ENCODE assay signal across 20 cellular contexts in the genomic region with DNA sequence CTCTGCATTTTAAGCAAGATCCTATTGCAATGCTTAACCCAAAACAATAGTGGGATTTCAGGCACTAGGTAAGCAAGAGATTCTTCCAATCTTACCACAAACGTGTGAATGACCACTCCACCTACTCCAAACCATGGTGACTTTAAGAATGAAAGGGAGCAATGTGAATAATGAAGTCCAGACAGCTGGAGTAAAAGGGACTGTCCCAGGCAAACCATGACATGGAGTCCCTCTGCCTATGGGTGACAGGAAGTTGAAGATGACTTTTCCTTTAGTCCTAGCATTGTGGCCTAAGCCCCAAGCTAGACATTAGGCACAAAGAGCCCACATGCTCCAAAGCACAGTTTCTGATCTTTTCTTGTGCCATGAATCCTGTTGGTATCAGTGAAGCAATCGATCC.
A peak's percentile ranks its signal among the peaks of the same experiment; 100 is the strongest.
DNase-seq lines count a peak whose midpoint lies in the region; ATAC-seq and TF ChIP-seq lines count a peak whose summit lies in the region.
"Had no signal": no experiment of that assay in that cellular context is flagged by ENCODE, and none has a peak within 500 bp of the region (broad histone marks: within the 10 kb centered on the region; RNA-seq: fewer than 3 reads in every experiment).

No MANE protein-coding gene starts in this region.

- H3K27ac Mint-ChIP-seq in stimulated activated naive CD8-positive, alpha-beta T cell treated with anti-CD3 and anti-CD28 coated beads, Interleukin-15, amount 100 ng/mL, for 72 hours: no peak overlapping the region
- no peak overlapping the region for H3K27ac Mint-ChIP-seq in activated T-helper 17 cell treated with anti-CD3 and anti-CD28 coated beads, Interleukin-2, amount 50 U/mL, for 72 hours
- no peak overlapping the region for H3K27ac Mint-ChIP-seq in type B pancreatic cell
- H3K27ac Mint-ChIP-seq: CD14-positive monocyte; CD4-positive, alpha-beta memory T cell; CD4-positive, CD25-positive, alpha-beta regulatory T cell; CD8-positive, alpha-beta memory T cell had no signal

- no peak overlapping the region for H3K4me3 Mint-ChIP-seq in stimulated activated naive CD8-positive, alpha-beta T cell treated with anti-CD3 and anti-CD28 coated beads, Interleukin-15, amount 100 ng/mL, for 72 hours
- no peak overlapping the region for H3K4me3 Mint-ChIP-seq in activated T-helper 17 cell treated with anti-CD3 and anti-CD28 coated beads, Interleukin-2, amount 50 U/mL, for 72 hours
- H3K4me3 Mint-ChIP-seq in type B pancreatic cell: peak overlapping the region; percentile 15
- H3K4me3 Mint-ChIP-seq: CD14-positive monocyte; CD4-positive, alpha-beta memory T cell; CD4-positive, CD25-positive, alpha-beta regulatory T cell; CD8-positive, alpha-beta memory T cell had no signal

- H3K27me3 Mint-ChIP-seq in stimulated activated naive CD8-positive, alpha-beta T cell treated with anti-CD3 and anti-CD28 coated beads, Interleukin-15, amount 100 ng/mL, for 72 hours: no peaks in the 10 kb centered on the region
- no peaks in the 10 kb centered on the region for H3K27me3 Mint-ChIP-seq in activated T-helper 17 cell treated with anti-CD3 and anti-CD28 coated beads, Interleukin-2, amount 50 U/mL, for 72 hours
- H3K27me3 Mint-ChIP-seq in type B pancreatic cell: peaks cover 12% of the 10 kb centered on the region
- H3K27me3 Mint-ChIP-seq: CD4-positive, alpha-beta memory T cell; CD4-positive, CD25-positive, alpha-beta regulatory T cell had no signal

- TF ChIP-seq CTCF in type B pancreatic cell (conservative IDR thresholded peaks at IDR 0.05): no peak

- no peak for DNase-seq in stimulated activated naive CD8-positive, alpha-beta T cell treated with anti-CD3 and anti-CD28 coated beads, Interleukin-15, Interleukin-2, amounts not matched to agents 100 U/mL and 50 U/mL, for 24 hours
- DNase-seq in stimulated activated naive CD8-positive, alpha-beta T cell treated with anti-CD3 and anti-CD28 coated beads, Interleukin-15, amount 100 ng/mL, for 72 hours: no peak
- DNase-seq in type B pancreatic cell (ENCODE audit: extremely low spot score, unreplicated experiment) (no peak), NCI-H146 treated with DMSO at 0.1 percent for 48 hours (lab: John Stamatoyannopoulos, UW; ENCODE audit: unreplicated experiment) (no peak)
- no peak for DNase-seq in stimulated activated naive CD4-positive, alpha-beta T cell treated with Interleukin-2 at 50 U/mL for 16 hours (lab: John Stamatoyannopoulos, UW)
- DNase-seq: 8988T; ACHN; BE2C; C1 segment of cervical spinal cord; CD4-positive, alpha-beta memory T cell; CD4-positive, CD25-positive, alpha-beta regulatory T cell; CD8-positive, alpha-beta memory T cell; COR-L47; DMS 273 treated with DMSO at 0.1 percent for 48 hours; DMS153; DMS53; DMS79; GF-D8 had no signal

- H3K4me1 Mint-ChIP-seq in stimulated activated naive CD8-positive, alpha-beta T cell treated with anti-CD3 and anti-CD28 coated beads, Interleukin-15, amount 100 ng/mL, for 72 hours: peaks cover 8% of the 10 kb centered on the region
- H3K4me1 Mint-ChIP-seq in activated T-helper 17 cell treated with anti-CD3 and anti-CD28 coated beads, Interleukin-2, amount 50 U/mL, for 72 hours: no peaks in the 10 kb centered on the region
- peaks cover 17% of the 10 kb centered on the region for H3K4me1 Mint-ChIP-seq in type B pancreatic cell (ENCODE audit: unreplicated experiment)
- H3K4me1 Mint-ChIP-seq: CD14-positive monocyte; CD4-positive, alpha-beta memory T cell; CD4-positive, CD25-positive, alpha-beta regulatory T cell; CD8-positive, alpha-beta memory T cell had no signal

- no peaks in the 10 kb centered on the region for H3K36me3 Mint-ChIP-seq in activated T-helper 17 cell treated with anti-CD3 and anti-CD28 coated beads, Interleukin-2, amount 50 U/mL, for 72 hours (ENCODE audit: low read depth)
- H3K36me3 Mint-ChIP-seq in type B pancreatic cell: no peaks in the 10 kb centered on the region
- H3K36me3 Mint-ChIP-seq: CD14-positive monocyte; CD4-positive, alpha-beta memory T cell had no signal

- peak; percentile 33 for ATAC-seq in stimulated activated naive CD8-positive, alpha-beta T cell treated with anti-CD3 and anti-CD28 coated beads, Interleukin-15, Interleukin-2, amounts not matched to agents 100 U/mL and 50 U/mL, for 24 hours
- ATAC-seq in stimulated activated naive CD8-positive, alpha-beta T cell treated with anti-CD3 and anti-CD28 coated beads, Interleukin-15, amount 100 ng/mL, for 72 hours: no peak
- ATAC-seq in activated T-helper 17 cell treated with anti-CD3 and anti-CD28 coated beads, Interleukin-2, amount 50 U/mL, for 72 hours (replicated peaks): peak; percentile 57

- H3K9me3 Mint-ChIP-seq in stimulated activated naive CD8-positive, alpha-beta T cell treated with anti-CD3 and anti-CD28 coated beads, Interleukin-15, amount 100 ng/mL, for 72 hours: no peaks in the 10 kb centered on the region
- no peaks in the 10 kb centered on the region for H3K9me3 Mint-ChIP-seq in activated T-helper 17 cell treated with anti-CD3 and anti-CD28 coated beads, Interleukin-2, amount 50 U/mL, for 72 hours
- peaks cover 13% of the 10 kb centered on the region for H3K9me3 Mint-ChIP-seq in type B pancreatic cell
- H3K9me3 Mint-ChIP-seq: CD4-positive, alpha-beta memory T cell; CD4-positive, CD25-positive, alpha-beta regulatory T cell; CD8-positive, alpha-beta memory T cell had no signal
